Comparison of ENCODE assay signal across 13 cellular contexts in the genomic region with DNA sequence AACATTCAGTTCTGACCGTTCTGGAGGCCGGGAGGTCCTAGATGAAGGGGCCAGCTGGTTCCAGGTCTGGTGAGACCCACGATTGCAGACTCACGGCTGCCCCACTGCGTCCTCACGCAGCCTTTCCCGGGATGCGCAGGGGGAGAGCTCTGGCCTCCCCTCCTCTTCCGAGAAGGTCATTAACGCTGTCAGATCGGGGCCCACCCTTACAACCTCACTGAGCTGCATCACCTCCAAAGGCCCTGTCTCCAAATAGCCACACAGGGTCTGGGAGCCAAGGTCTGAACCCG.
"Had no signal": no experiment of that assay in that cellular context is flagged by ENCODE, and none has a peak within 500 bp of the region (broad histone marks: within the 10 kb centered on the region; RNA-seq: fewer than 3 reads in every experiment).

No MANE protein-coding gene starts in this region.

- H3K4me3 Mint-ChIP-seq: activated B cell treated with CpG ODN at 0.5 μM for 24 hours; activated CD4-positive, alpha-beta memory T cell treated with anti-CD3 and anti-CD28 coated beads, Interleukin-2, amount 10 ng/mL, durations not matched to agents 7 days and 5 days; activated T-cell treated with anti-CD3 and anti-CD28 coated beads, Interleukin-2, amount 50 U/mL, for 72 hours; effector memory CD8-positive, alpha-beta T cell; nephron progenitor cell; stimulated activated naive B cell treated with anti-CD40 and anti-IgM and Interleukin-4, amounts not matched to agents 10 μg/mL and 1 μg/mL and 100 μg/mL, for 72 hours had no signal

- H3K27ac ChIP-seq: ascending aorta, brain microvascular endothelial cell, left ventricle myocardium inferior, sigmoid colon, uterus had no signal

- H3K4me2 ChIP-seq: smooth muscle cell had no signal

- H3K9me3 ChIP-seq: ascending aorta, sigmoid colon, uterus had no signal

- H3K9me3 Mint-ChIP-seq: activated B cell treated with CpG ODN at 0.5 μM for 24 hours; activated CD4-positive, alpha-beta memory T cell treated with anti-CD3 and anti-CD28 coated beads, Interleukin-2, amount 10 ng/mL, durations not matched to agents 7 days and 5 days; activated naive CD4-positive, alpha-beta T cell treated with anti-CD3 and anti-CD28 coated beads, Interleukin-2, amount 50 U/mL, for 72 hours; activated T-cell treated with anti-CD3 and anti-CD28 coated beads, Interleukin-2, amount 50 U/mL, for 72 hours; effector memory CD8-positive, alpha-beta T cell; nephron progenitor cell; stimulated activated naive B cell treated with anti-CD40 and anti-IgM and Interleukin-4, amounts not matched to agents 10 μg/mL and 1 μg/mL and 100 μg/mL, for 72 hours had no signal

- H3K4me1 ChIP-seq: ascending aorta, sigmoid colon, uterus had no signal

- H3K27me3 Mint-ChIP-seq: activated CD4-positive, alpha-beta memory T cell treated with anti-CD3 and anti-CD28 coated beads, Interleukin-2, amount 10 ng/mL, durations not matched to agents 7 days and 5 days had no signal

- H3K4me3 ChIP-seq: ascending aorta, left ventricle myocardium inferior, sigmoid colon, smooth muscle cell, uterus had no signal

- H3K36me3 ChIP-seq: ascending aorta, brain microvascular endothelial cell, left ventricle myocardium inferior, sigmoid colon, uterus had no signal

- H3K27me3 ChIP-seq: ascending aorta, brain microvascular endothelial cell, uterus had no signal

- H3K27ac Mint-ChIP-seq: activated B cell treated with CpG ODN at 0.5 μM for 24 hours; activated CD4-positive, alpha-beta memory T cell treated with anti-CD3 and anti-CD28 coated beads, Interleukin-2, amount 10 ng/mL, durations not matched to agents 7 days and 5 days; activated naive CD4-positive, alpha-beta T cell treated with anti-CD3 and anti-CD28 coated beads, Interleukin-2, amount 50 U/mL, for 72 hours; activated T-cell treated with anti-CD3 and anti-CD28 coated beads, Interleukin-2, amount 50 U/mL, for 72 hours; effector memory CD8-positive, alpha-beta T cell; nephron progenitor cell; stimulated activated naive B cell treated with anti-CD40 and anti-IgM and Interleukin-4, amounts not matched to agents 10 μg/mL and 1 μg/mL and 100 μg/mL, for 72 hours had no signal

- H3K36me3 Mint-ChIP-seq: activated naive CD4-positive, alpha-beta T cell treated with anti-CD3 and anti-CD28 coated beads, Interleukin-2, amount 50 U/mL, for 72 hours; stimulated activated naive B cell treated with anti-CD40 and anti-IgM and Interleukin-4, amounts not matched to agents 10 μg/mL and 1 μg/mL and 100 μg/mL, for 72 hours had no signal
